ENCODE assay signal across 20 cellular contexts in genomic region chr10:93397020-93397419, GRCh38.
DNase-seq lines count a peak whose midpoint lies in the region; ATAC-seq, FAIRE-seq and TF ChIP-seq lines count a peak whose summit lies in the region.
"Had no signal": no experiment of that assay in that cellular context is flagged by ENCODE, and none has a peak within 500 bp of the region (broad histone marks: within the 10 kb centered on the region; RNA-seq: fewer than 3 reads in every experiment).

No MANE protein-coding gene starts in this region.

- 56 to 68% methylated on average over 6 of the region's 6 CpGs for WGBS in transverse colon (ENCODE audit: low coverage in 1 of 2), 2 donors

- no peak for TF ChIP-seq EP300 in transverse colon (IDR thresholded peaks at IDR 0.05; ENCODE audit: low read depth)

- FAIRE-seq in urothelium cell line (lab: Jason Lieb, UNC) = no peak
- FAIRE-seq: GM19239 had no signal

- no peak for TF ChIP-seq POLR2A in transverse colon (IDR thresholded peaks at IDR 0.05)

- no peaks in the 10 kb centered on the region for H3K27me3 ChIP-seq in transverse colon
- no peaks in the 10 kb centered on the region for H3K27me3 ChIP-seq in GM23338 (ENCODE audit: insufficient read depth)
- H3K27me3 ChIP-seq: SJSA1 had no signal

- no peaks in the 10 kb centered on the region for H3K27me3 Mint-ChIP-seq in osteocyte (ENCODE audit: unreplicated experiment)
- peaks cover 4% of the 10 kb centered on the region for H3K27me3 Mint-ChIP-seq in GM23338 (ENCODE audit: insufficient read depth, low read depth, poor library complexity)
- no peaks in the 10 kb centered on the region for H3K27me3 Mint-ChIP-seq in type B pancreatic cell

- H3K36me3 Mint-ChIP-seq in osteocyte (ENCODE audit: unreplicated experiment) = peaks cover 72% of the 10 kb centered on the region
- H3K36me3 Mint-ChIP-seq in GM23338 (ENCODE audit: low read depth) = no peaks in the 10 kb centered on the region
- H3K36me3 Mint-ChIP-seq in type B pancreatic cell = peaks cover 10% of the 10 kb centered on the region

- H3K4me3 ChIP-seq in fibroblast of the aortic adventitia (ENCODE audit: low read depth, low read length) = no peak overlapping the region
- no peak overlapping the region for H3K4me3 ChIP-seq in transverse colon
- H3K4me3 ChIP-seq in GM23338 = no peak overlapping the region
- H3K4me3 ChIP-seq: SJSA1 had no signal

- H3K4me1 ChIP-seq in transverse colon (no peaks in the 10 kb centered on the region), GM23338 (ENCODE audit: insufficient read depth) (peaks cover 5% of the 10 kb centered on the region; the same call in 1 of the 2 replicates)
- H3K4me1 ChIP-seq: SJSA1 had no signal

- no peak for ATAC-seq in GM23338
- ATAC-seq: PC-3 had no signal

- H3K4me3 Mint-ChIP-seq in osteocyte (ENCODE audit: unreplicated experiment) = no peak overlapping the region
- H3K4me3 Mint-ChIP-seq in GM23338 = no peak overlapping the region
- no peak overlapping the region for H3K4me3 Mint-ChIP-seq in type B pancreatic cell

- DNase-seq in amniotic epithelial cell (ENCODE audit: low read depth) (peak; percentile 29), fibroblast of the aortic adventitia (ENCODE audit: low read depth) (peak; percentile 43), osteocyte (ENCODE audit: extremely low spot score, unreplicated experiment) (no peak), transverse colon (no peak), urothelium cell line (ENCODE audit: low spot score) (no peak), GM23338 (ENCODE audit: low spot score) (no peak), type B pancreatic cell (ENCODE audit: extremely low spot score, unreplicated experiment) (no peak), NCI-H2227 treated with DMSO at 0.1 percent for 48 hours (lab: John Stamatoyannopoulos, UW) (no peak)
- DNase-seq: ACHN, COR-L47, DMS153, EL, HCEC 1CT, NCI-H187, NCI-H446 treated with DMSO at 0.1 percent for 48 hours, NCI-H748 treated with DMSO at 0.1 percent for 48 hours, PC-3 had no signal

- no peak overlapping the region for H3K4me2 ChIP-seq in GM23338

- H3K9me3 Mint-ChIP-seq in osteocyte (ENCODE audit: unreplicated experiment) = no peaks in the 10 kb centered on the region
- H3K9me3 Mint-ChIP-seq in GM23338 = no peaks in the 10 kb centered on the region
- no peaks in the 10 kb centered on the region for H3K9me3 Mint-ChIP-seq in type B pancreatic cell

- no peak overlapping the region for H2AFZ ChIP-seq in GM23338

- no peaks in the 10 kb centered on the region for H3K9me2 ChIP-seq in GM23338 (ENCODE audit: insufficient read depth)

- in situ Hi-C loops in transverse colon (cut with MboI; ENCODE audit: low pct_ligation_motif_present in 1 of 4, low pct_unique_long_range_greater_than_20kb in 1 of 4, low sequenced_read_pairs in 3 of 4) = no loop called here

- H3K9me3 ChIP-seq in transverse colon = no peaks in the 10 kb centered on the region
- H3K9me3 ChIP-seq: SJSA1 had no signal

- TF ChIP-seq CTCF in fibroblast of the aortic adventitia (IDR thresholded peaks at IDR 0.05; ENCODE audit: insufficient read depth, low read length) = no peak
- no peak for TF ChIP-seq CTCF in osteocyte (IDR thresholded peaks at IDR 0.05)
- no peak for TF ChIP-seq CTCF in transverse colon (IDR thresholded peaks at IDR 0.05)
- TF ChIP-seq CTCF in GM23338 (conservative IDR thresholded peaks at IDR 0.05; ENCODE audit: low read depth in 2 of 2) = no peak
- TF ChIP-seq CTCF in type B pancreatic cell (conservative IDR thresholded peaks at IDR 0.05) = no peak

- H4K20me1 ChIP-seq in GM23338 (replicated peaks; ENCODE audit: insufficient read depth) = no peaks in the 10 kb centered on the region

- H3K4me1 Mint-ChIP-seq in osteocyte (ENCODE audit: unreplicated experiment) (peaks cover 67% of the 10 kb centered on the region), GM23338 (peaks cover 15% of the 10 kb centered on the region), type B pancreatic cell (ENCODE audit: unreplicated experiment) (peaks cover 18% of the 10 kb centered on the region)

- no peaks in the 10 kb centered on the region for H3K79me2 ChIP-seq in GM23338 (replicated peaks; ENCODE audit: insufficient read depth)

- intact Hi-C loops in transverse colon (cut with DNase I; ENCODE audit: low total_unique reads) = no loop called here

- peak overlapping the region in 3 of 4 donors; percentile 19 to 64 (median 52) for H3K27ac ChIP-seq in transverse colon
- H3K27ac ChIP-seq in GM23338 (ENCODE audit: low read depth) = no peak overlapping the region
- H3K27ac ChIP-seq: HL-60, SJSA1 had no signal

- H3K36me3 ChIP-seq in transverse colon = peaks cover 0 to 15% (median 0%) of the 10 kb centered on the region in 4 donors
- no peaks in the 10 kb centered on the region for H3K36me3 ChIP-seq in GM23338 (ENCODE audit: insufficient read depth)

- no peaks in the 10 kb centered on the region for H3F3A ChIP-seq in GM23338 (replicated peaks; ENCODE audit: low read depth)

- H3K27ac Mint-ChIP-seq in osteocyte (ENCODE audit: unreplicated experiment) (peak overlapping the region; percentile 88), GM23338 (no peak overlapping the region), type B pancreatic cell (no peak overlapping the region)

TF ChIP-seq in GM23338, 12 proteins besides CTCF, POLR2A, EP300 and RAD21:
- TF ChIP-seq EZH2phosphoT487 (IDR thresholded peaks at IDR 0.05; ENCODE audit: unreplicated experiment) = no peak
- TF ChIP-seq ZNF462 (CRISPR knock-in tag; IDR thresholded peaks at IDR 0.05) = no peak
- no peak for TF ChIP-seq STAT1 (IDR thresholded peaks at IDR 0.05; ENCODE audit: unreplicated experiment)
- TF ChIP-seq ZNF331 (CRISPR knock-in tag; IDR thresholded peaks at IDR 0.05; ENCODE audit: low read depth) = no peak
- no peak for TF ChIP-seq EZH2 (IDR thresholded peaks at IDR 0.05; ENCODE audit: low read depth, unreplicated experiment)
- no peak for TF ChIP-seq POLR2AphosphoS5 (IDR thresholded peaks at IDR 0.05; ENCODE audit: low read depth)
- TF ChIP-seq ZNF114 (CRISPR knock-in tag; IDR thresholded peaks at IDR 0.05) = no peak

Comparison
In these comparisons a context has a peak if more than half of its experiments do, and no peak if none do; other contexts are left out.
1. DNase-seq: peak in amniotic epithelial cell (single experiment) and fibroblast of the aortic adventitia (single experiment); none in osteocyte (single experiment), transverse colon (single experiment), urothelium cell line (single experiment), GM23338 (single experiment), type B pancreatic cell (single experiment) and NCI-H2227 treated with DMSO at 0.1 percent for 48 hours (single experiment).